In genomic region chr7:122006687-122007086, GRCh38 we compare ENCODE assay signal across 15 cellular contexts.
A peak's percentile ranks its signal among the peaks of the same experiment; 100 is the strongest.
DNase-seq lines count a peak whose midpoint lies in the region; ATAC-seq and TF ChIP-seq lines count a peak whose summit lies in the region.
"Had no signal": no experiment of that assay in that cellular context is flagged by ENCODE, and none has a peak within 500 bp of the region (broad histone marks: within the 10 kb centered on the region; RNA-seq: fewer than 3 reads in every experiment).

No MANE protein-coding gene starts in this region.

- H3K36me3 ChIP-seq in adrenal gland (replicated peaks in 1 of 2) = no peaks in the 10 kb centered on the region
- no peaks in the 10 kb centered on the region for H3K36me3 ChIP-seq in psoas muscle (ENCODE audit: insufficient read depth in 1 of 2, low read depth in 1 of 2)

- no peak overlapping the region for H3K27ac Mint-ChIP-seq in progenitor cell of endocrine pancreas
- H3K27ac Mint-ChIP-seq: activated CD4-positive, alpha-beta T cell treated with anti-CD3 and anti-CD28 coated beads for 36 hours; activated T-cell treated with anti-CD3 and anti-CD28 coated beads, Interleukin-2, amount 50 U/mL, for 24 hours had no signal

- H3K9me3 ChIP-seq in adrenal gland (replicated peaks in 1 of 3) (no peaks in the 10 kb centered on the region), psoas muscle (no peaks in the 10 kb centered on the region)

- no peak for TF ChIP-seq POLR2A in adrenal gland (IDR thresholded peaks at IDR 0.05)

- WGBS in adrenal gland, 4 donors = 21 to 33% (median 29%) methylated on average over 2 of the region's 2 CpGs
- 26 to 31% (median 26%) methylated on average over 2 of the region's 2 CpGs for WGBS in psoas muscle, 3 donors

- H3K4me3 ChIP-seq in epithelial cell of esophagus (ENCODE audit: low read length) (no peak overlapping the region), adrenal gland (no peak overlapping the region), psoas muscle (no peak overlapping the region)

- ATAC-seq in psoas muscle = no peak
- ATAC-seq: activated CD4-positive, alpha-beta T cell treated with anti-CD3 and anti-CD28 coated beads for 36 hours; HepG2 had no signal

- no peaks in the 10 kb centered on the region for H3K4me1 Mint-ChIP-seq in progenitor cell of endocrine pancreas (ENCODE audit: low read depth)
- H3K4me1 Mint-ChIP-seq: activated CD4-positive, alpha-beta T cell treated with anti-CD3 and anti-CD28 coated beads for 36 hours had no signal

- H3K9me3 Mint-ChIP-seq in progenitor cell of endocrine pancreas (ENCODE audit: low read depth) = no peaks in the 10 kb centered on the region
- H3K9me3 Mint-ChIP-seq: activated T-cell treated with anti-CD3 and anti-CD28 coated beads, Interleukin-2, amount 50 U/mL, for 24 hours had no signal

- H3K4me3 Mint-ChIP-seq in progenitor cell of endocrine pancreas (ENCODE audit: low read depth) = no peak overlapping the region
- H3K4me3 Mint-ChIP-seq: activated CD4-positive, alpha-beta T cell treated with anti-CD3 and anti-CD28 coated beads for 36 hours; activated T-cell treated with anti-CD3 and anti-CD28 coated beads, Interleukin-2, amount 50 U/mL, for 24 hours had no signal

- no peaks in the 10 kb centered on the region for H3K27me3 Mint-ChIP-seq in progenitor cell of endocrine pancreas
- H3K27me3 Mint-ChIP-seq: activated CD4-positive, alpha-beta T cell treated with anti-CD3 and anti-CD28 coated beads for 36 hours; activated T-cell treated with anti-CD3 and anti-CD28 coated beads, Interleukin-2, amount 50 U/mL, for 24 hours had no signal

- intact Hi-C loops in adrenal gland (cut with DNase I) = no loop called here
- intact Hi-C loops in psoas muscle (cut with DNase I) = no loop called here

- H3K27ac ChIP-seq in adrenal gland (no peak overlapping the region), psoas muscle (no peak overlapping the region)

- H3K4me1 ChIP-seq in adrenal gland (replicated peaks in 1 of 2) (no peaks in the 10 kb centered on the region), psoas muscle (no peaks in the 10 kb centered on the region)

- DNase-seq in Caki2 (ENCODE audit: low read depth) (peak; percentile 2), NCI-H1105 treated with DMSO at 0.1 percent for 48 hours (lab: John Stamatoyannopoulos, UW) (peak; percentile 36), NCI-H82 (lab: John Stamatoyannopoulos, UW) (peak; percentile 60), epithelial cell of esophagus (ENCODE audit: low read depth) (peak; percentile 72), adrenal gland (no peak), progenitor cell of endocrine pancreas (ENCODE audit: low spot score, unreplicated experiment) (no peak), HUDEP-2 (lab: John Stamatoyannopoulos, UW; ENCODE audit: unreplicated experiment in 76 of 76) (no peak), psoas muscle (no peak)
- DNase-seq: activated CD4-positive, alpha-beta T cell treated with anti-CD3 and anti-CD28 coated beads for 36 hours; activated T-cell treated with anti-CD3 and anti-CD28 coated beads, Interleukin-2, amount 50 U/mL, for 24 hours; cerebellar nuclear complex; head of caudate nucleus; NCI-H1694; posterior cingulate gyrus had no signal

- H3K36me3 Mint-ChIP-seq in progenitor cell of endocrine pancreas (ENCODE audit: insufficient read depth) = no peaks in the 10 kb centered on the region

- in situ Hi-C loops in Caki2 (cut with HindIII; ENCODE audit: low pct_unique_long_range_greater_than_20kb, low sequenced_read_pairs) = no loop called here

- H3K27me3 ChIP-seq in adrenal gland (no peaks in the 10 kb centered on the region), psoas muscle (ENCODE audit: insufficient read depth in 3 of 3, low read length in 2 of 3) (no peaks in the 10 kb centered on the region)

- peak; percentile 25 for TF ChIP-seq CTCF in epithelial cell of esophagus (IDR thresholded peaks at IDR 0.05; ENCODE audit: insufficient read depth, low read depth, low read length, missing control alignments)
- TF ChIP-seq CTCF in adrenal gland (IDR thresholded peaks at IDR 0.05) = no peak
- TF ChIP-seq CTCF in progenitor cell of endocrine pancreas (IDR thresholded peaks at IDR 0.05; ENCODE audit: unreplicated experiment) = no peak
- TF ChIP-seq CTCF in psoas muscle (IDR thresholded peaks at IDR 0.05) = no peak

Comparison
In these comparisons a context has a peak if more than half of its experiments do, and no peak if none do; other contexts are left out.
1. DNase-seq: peak in Caki2 (single experiment), NCI-H1105 treated with DMSO at 0.1 percent for 48 hours (single experiment), NCI-H82 (single experiment) and epithelial cell of esophagus (single experiment); none in adrenal gland (0 of 7), progenitor cell of endocrine pancreas (single experiment), HUDEP-2 (0 of 76) and psoas muscle (0 of 2).